ENCODE assay signal across 22 cellular contexts in the genomic region with DNA sequence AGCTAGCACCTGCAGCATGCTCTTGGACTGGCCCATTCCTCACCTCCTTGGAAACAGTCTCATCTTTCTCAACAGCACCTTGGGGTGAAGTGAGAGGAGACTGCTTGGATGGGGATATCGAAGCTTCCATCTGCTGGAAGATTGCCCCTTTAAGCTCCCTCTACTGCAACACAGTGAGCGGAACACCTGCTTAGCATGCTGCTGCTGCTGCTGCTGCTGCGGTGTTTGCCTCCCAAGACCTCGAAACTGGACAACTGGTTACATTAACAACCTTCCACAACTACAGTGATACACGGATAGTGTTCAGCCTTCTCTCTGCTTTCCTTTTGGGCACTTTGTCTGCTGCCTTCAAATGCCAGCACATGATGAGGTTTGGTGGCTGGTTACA.
"Had no signal": no experiment of that assay in that cellular context is flagged by ENCODE, and none has a peak within 500 bp of the region (broad histone marks: within the 10 kb centered on the region; RNA-seq: fewer than 3 reads in every experiment).

No MANE protein-coding gene starts in this region.

- H3K4me3 Mint-ChIP-seq: activated B cell treated with CpG ODN at 0.5 μM for 24 hours; activated CD4-positive, alpha-beta T cell treated with anti-CD3 and anti-CD28 coated beads for 36 hours; activated naive CD8-positive, alpha-beta T cell treated with anti-CD3 and anti-CD28 coated beads for 36 hours; activated T-cell treated with anti-CD3 and anti-CD28 coated beads, Interleukin-2, amount 50 U/mL, for 24 hours; dendritic cell treated with granulocyte-macrophage colony-stimulating factor and Interleukin-4, amounts not matched to agents 40 ng/mL and 50 ng/mL, for 4 days; effector memory CD8-positive, alpha-beta T cell; immature natural killer cell; stimulated activated naive B cell treated with anti-CD40 and anti-IgM and Interleukin-4, amounts not matched to agents 10 μg/mL and 1 μg/mL and 100 μg/mL, for 72 hours had no signal

- H3K4me3 ChIP-seq: hepatocyte, left lung, thoracic aorta, upper lobe of left lung had no signal

- DNase-seq: activated B cell treated with CpG ODN at 0.5 μM for 24 hours; activated CD4-positive, alpha-beta T cell treated with anti-CD3 and anti-CD28 coated beads for 36 hours; activated CD4-positive, alpha-beta T cell treated with anti-CD3 and anti-CD28 coated beads, Interleukin-2, amount 50 U/mL, for 4 hours; activated CD8-positive, alpha-beta memory T cell treated with anti-CD3 and anti-CD28 coated beads for 24 hours; activated CD8-positive, alpha-beta memory T cell treated with anti-CD3 and anti-CD28 coated beads, Interleukin-2, amount 50 U/mL, for 4 hours; activated naive CD4-positive, alpha-beta T cell treated with Interleukin-2 at 50 U/mL for 16 hours; activated naive CD8-positive, alpha-beta T cell treated with anti-CD3 and anti-CD28 coated beads for 36 hours; activated T-cell treated with anti-CD3 and anti-CD28 coated beads, Interleukin-2, amount 50 U/mL, for 24 hours; effector memory CD8-positive, alpha-beta T cell; glutamatergic neuron; immature natural killer cell; left lung; stimulated activated CD4-positive, alpha-beta T cell treated with anti-CD3 and anti-CD28 coated beads, Interleukin-2, amount 100 ng/mL, for 48 hours; stimulated activated CD8-positive, alpha-beta memory T cell treated with anti-CD3 and anti-CD28 coated beads, Interleukin-4, amount 100 ng/mL, for 48 hours; stimulated activated naive B cell treated with anti-CD40 and anti-IgM and Interleukin-4, amounts not matched to agents 10 μg/mL and 1 μg/mL and 100 μg/mL, for 72 hours; T-helper 9 cell; upper lobe of left lung had no signal

- H3K36me3 Mint-ChIP-seq: stimulated activated naive B cell treated with anti-CD40 and anti-IgM and Interleukin-4, amounts not matched to agents 10 μg/mL and 1 μg/mL and 100 μg/mL, for 72 hours had no signal

- H3K4me1 Mint-ChIP-seq: activated B cell treated with CpG ODN at 0.5 μM for 24 hours; immature natural killer cell; stimulated activated naive B cell treated with anti-CD40 and anti-IgM and Interleukin-4, amounts not matched to agents 10 μg/mL and 1 μg/mL and 100 μg/mL, for 72 hours had no signal

- H3K27me3 Mint-ChIP-seq: activated CD4-positive, alpha-beta T cell treated with anti-CD3 and anti-CD28 coated beads for 36 hours; activated naive CD8-positive, alpha-beta T cell treated with anti-CD3 and anti-CD28 coated beads for 36 hours; activated T-cell treated with anti-CD3 and anti-CD28 coated beads, Interleukin-2, amount 50 U/mL, for 24 hours had no signal

- H3K36me3 ChIP-seq: left lung, thoracic aorta, upper lobe of left lung had no signal

- H3K27me3 ChIP-seq: hepatocyte, upper lobe of left lung had no signal

- H3K9me3 ChIP-seq: left lung, thoracic aorta, upper lobe of left lung had no signal

- H3K27ac ChIP-seq: hepatocyte, left lung, thoracic aorta, upper lobe of left lung had no signal

- ATAC-seq: activated CD4-positive, alpha-beta T cell treated with anti-CD3 and anti-CD28 coated beads for 36 hours; effector memory CD8-positive, alpha-beta T cell; esophagus mucosa; left lung; stimulated activated naive B cell treated with anti-CD40 and anti-IgM and Interleukin-4, amounts not matched to agents 10 μg/mL and 1 μg/mL and 100 μg/mL, for 72 hours had no signal

- H3K27ac Mint-ChIP-seq: activated B cell treated with CpG ODN at 0.5 μM for 24 hours; activated CD4-positive, alpha-beta T cell treated with anti-CD3 and anti-CD28 coated beads for 36 hours; activated naive CD8-positive, alpha-beta T cell treated with anti-CD3 and anti-CD28 coated beads for 36 hours; activated T-cell treated with anti-CD3 and anti-CD28 coated beads, Interleukin-2, amount 50 U/mL, for 24 hours; activated T-helper 2 cell treated with anti-CD3 and anti-CD28 coated beads, Interferon-gamma antibody, Interleukin-2, Interleukin-4, amounts not matched to agents 10 μg/mL and 5 μg/mL and 100 μg/mL, durations not matched to agents 14 hours and 24 hours and 36 hours; dendritic cell treated with granulocyte-macrophage colony-stimulating factor and Interleukin-4, amounts not matched to agents 40 ng/mL and 50 ng/mL, for 4 days; effector memory CD8-positive, alpha-beta T cell; immature natural killer cell; stimulated activated naive B cell treated with anti-CD40 and anti-IgM and Interleukin-4, amounts not matched to agents 10 μg/mL and 1 μg/mL and 100 μg/mL, for 72 hours had no signal

- H3K9me3 Mint-ChIP-seq: activated T-cell treated with anti-CD3 and anti-CD28 coated beads, Interleukin-2, amount 50 U/mL, for 24 hours; activated T-helper 2 cell treated with anti-CD3 and anti-CD28 coated beads, Interferon-gamma antibody, Interleukin-2, Interleukin-4, amounts not matched to agents 10 μg/mL and 5 μg/mL and 100 μg/mL, durations not matched to agents 14 hours and 24 hours and 36 hours; dendritic cell treated with granulocyte-macrophage colony-stimulating factor and Interleukin-4, amounts not matched to agents 40 ng/mL and 50 ng/mL, for 4 days had no signal
